8 cellular contexts compared by ENCODE assay signal in the genomic region with DNA sequence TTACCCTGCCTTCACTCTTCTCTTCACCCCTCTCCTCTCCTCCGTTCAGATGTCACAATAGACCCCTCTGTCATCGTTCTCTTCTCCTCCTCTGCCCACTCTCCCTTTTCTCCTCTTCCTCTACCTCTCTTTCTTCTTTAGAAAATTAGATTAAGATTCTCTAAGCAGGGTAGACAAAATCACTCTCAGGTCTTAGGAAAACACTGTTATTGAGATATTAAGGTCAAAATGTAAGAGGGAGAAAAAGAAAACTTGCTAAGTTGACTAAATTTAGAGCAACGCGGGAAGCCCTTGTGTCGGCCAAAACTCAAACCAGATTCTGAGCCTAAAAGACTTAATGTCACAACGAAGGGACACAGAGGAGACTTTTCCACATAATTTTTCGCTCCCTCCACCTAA. TPM values are rescaled to one million over a fixed set of nuclear protein-coding genes. Genes with fewer than 3 reads are reported as not detected.
DNase-seq lines count a peak whose midpoint lies in the region; ATAC-seq, FAIRE-seq and TF ChIP-seq lines count a peak whose summit lies in the region.

No MANE protein-coding gene starts in this region.

- H3K27ac Mint-ChIP-seq in T-helper 17 cell, result peak overlapping the region; percentile 5

- H3K27ac ChIP-seq in sigmoid colon, result no peak overlapping the region

- WGBS in sigmoid colon, 2 donors, result 9 to 22% methylated on average over 7 of the region's 7 CpGs

- H3K27me3 Mint-ChIP-seq in T-helper 17 cell, result peaks cover 45% of the 10 kb centered on the region

- no peak for TF ChIP-seq EP300 in sigmoid colon (IDR thresholded peaks at IDR 0.05)

- peaks cover 8% of the 10 kb centered on the region for H3K4me1 Mint-ChIP-seq in T-helper 17 cell

- H3K4me1 ChIP-seq in sigmoid colon, result peaks cover 0 to 12% (median 7%) of the 10 kb centered on the region in 4 donors

- peak overlapping the region; percentile 39 for H3K4me3 Mint-ChIP-seq in T-helper 17 cell

- no peak for DNase-seq in T-helper 17 cell
- no peak for DNase-seq in fibroblast of mammary gland (ENCODE audit: low read depth)
- DNase-seq in sigmoid colon, result no peak
- DNase-seq in UCSD-AML1 (lab: John Stamatoyannopoulos, UW; ENCODE audit: unreplicated experiment), result no peak
- no peak for DNase-seq in frontal cortex (ENCODE audit: low spot score in 2 of 2)
- no peak for DNase-seq in NCI-H2081 treated with DMSO at 0.1 percent for 48 hours (lab: John Stamatoyannopoulos, UW)

- no peak for TF ChIP-seq CTCF in fibroblast of mammary gland (conservative IDR thresholded peaks at IDR 0.05; ENCODE audit: control insufficient read depth, insufficient read depth, low read depth, low read length)
- TF ChIP-seq CTCF in sigmoid colon (IDR thresholded peaks at IDR 0.05), result no peak

- no peaks in the 10 kb centered on the region for H3K36me3 ChIP-seq in sigmoid colon

- FAIRE-seq in frontal cortex (lab: Jason Lieb, UNC), result no peak

- peak overlapping the region; percentile 69 for H3K4me3 ChIP-seq in fibroblast of mammary gland (ENCODE audit: control insufficient read depth, low read depth, low read length)
- peak overlapping the region; percentile 18 to 42 (median 29) for H3K4me3 ChIP-seq in sigmoid colon

- peak; percentile 16 for ATAC-seq in GM19035 (IDR thresholded peaks at IDR 0.05; ENCODE audit: unreplicated experiment)
- no peak for ATAC-seq in T-helper 17 cell
- ATAC-seq in GM18517 (IDR thresholded peaks at IDR 0.05; ENCODE audit: unreplicated experiment), result no peak

- intact Hi-C loops in sigmoid colon (cut with DNase I), result no loop called here

- H3K9me3 ChIP-seq in T-helper 17 cell (ENCODE audit: control insufficient read depth, low read length, poor library complexity, severe bottlenecking) (no peaks in the 10 kb centered on the region), sigmoid colon (no peaks in the 10 kb centered on the region)

- no peak for TF ChIP-seq POLR2A in sigmoid colon (IDR thresholded peaks at IDR 0.05)

- peaks cover 2% of the 10 kb centered on the region for H3K36me3 Mint-ChIP-seq in T-helper 17 cell (ENCODE audit: low read depth)

- peaks cover 9 to 63% (median 34%) of the 10 kb centered on the region in 3 donors for H3K27me3 ChIP-seq in sigmoid colon

RNA-seq across cellular contexts. Expression of gene ZNF184, which starts 22.1 kb away (rescaled TPM):
- total RNA-seq in T-helper 17 cell (10 to 100 TPM in 1 of 2 donors, 1 to 10 TPM in 1; 9.8 to 12.5 TPM), sigmoid colon (1 to 10 TPM; 4.3 to 8.6 (median 7.3) TPM), frontal cortex (37.9 TPM)
- polyA plus RNA-seq in sigmoid colon, result 1 to 10 TPM; 2.1 to 3.1 (median 3.0) TPM
